In genomic region chr11:69048056-69048717, GRCh38 we compare ENCODE assay signal across 8 cellular contexts. TPM values are rescaled to one million over a fixed set of nuclear protein-coding genes. Genes with fewer than 3 reads are reported as not detected.
DNase-seq lines count a peak whose midpoint lies in the region; ATAC-seq and TF ChIP-seq lines count a peak whose summit lies in the region.

No MANE protein-coding gene starts in this region.

- H3K9me3 ChIP-seq in mesodermal cell (ENCODE audit: control insufficient read depth, low read length), result no peaks in the 10 kb centered on the region

- H3K36me3 ChIP-seq in mesodermal cell (ENCODE audit: control insufficient read depth, insufficient read depth, low read length), result no peaks in the 10 kb centered on the region

- CTCF ChIA-PET in AG04449 (lab: Yijun Ruan, JAX), result interaction anchor here (0.9 to 1.2 kb wide), 2 partner anchors 14 to 35 kb away, joined by 4 to 5 read pairs; partner anchors contain the start of gene MRGPRF

- ATAC-seq in HG02759 (IDR thresholded peaks at IDR 0.05; ENCODE audit: unreplicated experiment), result peak; percentile 5

- H3K27ac ChIP-seq in mesodermal cell (ENCODE audit: low read depth, low read length, severe bottlenecking), result no peak overlapping the region

- in situ Hi-C loops in astrocyte of the cerebellum (cut with HindIII; ENCODE audit: low sequenced_read_pairs), result no loop called here

- DNase-seq in AG04449 (ENCODE audit: low read depth, low spot score) (no peak), astrocyte of the cerebellum (ENCODE audit: low read depth) (no peak), NCI-H1105 (lab: John Stamatoyannopoulos, UW) (no peak), NCI-H2196 (lab: John Stamatoyannopoulos, UW; ENCODE audit: unreplicated experiment) (no peak), amniotic stem cell (lab: John Stamatoyannopoulos, UW) (no peak)
- DNase-seq in stimulated activated CD4-positive, alpha-beta T cell treated with anti-CD3 and anti-CD28 coated beads, Interleukin-2, amount 100 ng/mL, for 48 hours, result no peak

- H3K4me3 ChIP-seq in AG04449 (ENCODE audit: low read depth, low read length), result peak overlapping the region; percentile 80
- H3K4me3 ChIP-seq in astrocyte of the cerebellum (ENCODE audit: low read depth, low read length), result peak overlapping the region; percentile 91
- peak overlapping the region; percentile 89 for H3K4me3 ChIP-seq in mesodermal cell (ENCODE audit: extremely low read depth, insufficient read depth, low read length, poor library complexity, severe bottlenecking)

- peaks cover 20% of the 10 kb centered on the region for H3K4me1 ChIP-seq in mesodermal cell (ENCODE audit: control insufficient read depth, insufficient read depth, low read length, poor library complexity, severe bottlenecking)

- 65 to 94% methylated on average over 4 to 5 of the region's 10 CpGs for WGBS in mesodermal cell (ENCODE audit: insufficient coverage in 2 of 2), 2 experiments

- POLR2A ChIA-PET in AG04449 (lab: Yijun Ruan, JAX), result interaction anchor here (0.6 to 1.0 kb wide), 3 partner anchors 7 to 37 kb away, joined by 3 to 4 read pairs (median 3); no protein-coding TSS in a partner anchor

- TF ChIP-seq CTCF in AG04449 (IDR thresholded peaks at IDR 0.05; ENCODE audit: insufficient read depth, low read length, missing control alignments) (no peak), astrocyte of the cerebellum (IDR thresholded peaks at IDR 0.05; ENCODE audit: low read depth, low read length, missing control alignments) (no peak)

RNA-seq across cellular contexts. Expression of gene TPCN2, which starts 0.5 kb away (rescaled TPM):
- 8.9 TPM for polyA plus RNA-seq in mesodermal cell (2013, experiment 1 of 2)
- 7.7 TPM for polyA plus RNA-seq in mesodermal cell (2013, experiment 2 of 2)

RNA-seq across cellular contexts. Expression of gene MRGPRF, which starts 35.1 kb away (rescaled TPM):
- polyA plus RNA-seq in mesodermal cell (2013, experiment 1 of 2), result 4.4 TPM
- 4.5 TPM for polyA plus RNA-seq in mesodermal cell (2013, experiment 2 of 2)
